ENCODE assay signal across 1 cellular context in the genomic region with DNA sequence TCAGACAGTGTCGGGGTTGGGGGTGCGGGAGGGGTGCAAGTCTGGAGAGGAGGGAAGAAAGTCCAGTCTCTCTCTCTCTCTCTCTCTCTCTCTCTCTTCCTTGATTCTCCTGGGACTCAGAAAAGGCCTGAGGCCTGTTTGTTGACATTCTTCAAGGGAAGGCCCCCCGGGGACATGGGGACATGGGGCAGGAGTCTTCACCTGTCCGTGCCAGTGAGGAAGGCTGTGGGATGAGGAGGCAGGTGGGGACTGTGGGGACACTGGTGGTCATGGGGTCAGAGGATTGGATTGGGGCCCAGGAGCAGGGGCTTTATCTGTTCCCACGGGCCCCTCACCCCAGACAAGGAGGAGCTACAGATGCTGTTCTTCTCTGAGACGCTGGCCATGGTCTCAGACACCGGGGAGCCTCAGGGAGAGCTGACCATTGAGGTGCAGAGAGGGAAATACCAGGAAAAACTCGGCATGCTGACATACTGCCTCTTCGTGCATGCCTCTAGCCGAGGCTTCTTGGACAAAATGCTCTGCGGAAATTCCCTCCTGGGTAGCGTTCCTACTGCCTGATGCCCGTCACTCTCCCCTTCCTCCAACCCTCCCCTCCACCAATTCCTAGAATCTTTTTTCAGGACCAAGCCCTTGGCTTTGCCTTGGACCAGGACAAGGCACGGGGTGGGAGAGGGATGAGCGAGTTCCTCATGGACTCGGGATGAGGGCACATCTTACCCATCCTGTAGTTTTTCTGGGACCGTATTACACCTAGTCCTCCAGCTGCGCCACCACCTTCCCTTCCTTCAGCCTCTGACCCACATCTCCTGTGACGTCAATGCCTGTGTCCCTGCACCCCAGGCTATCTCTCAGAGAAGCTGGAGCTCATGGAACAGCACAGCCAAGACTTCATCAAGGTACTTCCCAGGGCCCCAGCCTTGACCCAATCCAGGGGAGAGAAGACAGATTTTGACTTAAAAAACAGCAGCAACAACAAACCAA.
TF ChIP-seq lines count a peak whose summit lies in the region.

No MANE protein-coding gene starts in this region.

TF ChIP-seq in HepG2, 621 proteins besides CTCF, POLR2A, EP300 and RAD21 (continued from another document and continues in another):
- TF ChIP-seq ZNF512 (CRISPR knock-in tag; IDR thresholded peaks at IDR 0.05): no peak
- TF ChIP-seq FOXO1 (CRISPR knock-in tag; IDR thresholded peaks at IDR 0.05): peak; percentile 18; the same call in 1 of the 2 replicates
- no peak for TF ChIP-seq GABPA (IDR thresholded peaks at IDR 0.05; ENCODE audit: low read depth, low read length)
- TF ChIP-seq GABPA (CRISPR knock-in tag; IDR thresholded peaks at IDR 0.05; ENCODE audit: low read depth): no peak
- no peak for TF ChIP-seq NFE2L1 (CRISPR knock-in tag; IDR thresholded peaks at IDR 0.05; ENCODE audit: borderline replicate concordance)
- no peak for TF ChIP-seq ZNF552 (CRISPR knock-in tag; IDR thresholded peaks at IDR 0.05; ENCODE audit: borderline replicate concordance)
- no peak for TF ChIP-seq ZNF879 (CRISPR knock-in tag; IDR thresholded peaks at IDR 0.05)
- no peak for TF ChIP-seq HMG20A (CRISPR knock-in tag; IDR thresholded peaks at IDR 0.05; ENCODE audit: borderline replicate concordance)
- TF ChIP-seq ZFYVE20 (CRISPR knock-in tag; IDR thresholded peaks at IDR 0.05; ENCODE audit: borderline replicate concordance, low read depth): no peak
- TF ChIP-seq SRY (CRISPR knock-in tag; IDR thresholded peaks at IDR 0.05): no peak
- no peak for TF ChIP-seq ZNF549 (CRISPR knock-in tag; IDR thresholded peaks at IDR 0.05)
- no peak for TF ChIP-seq ZNF354B (CRISPR knock-in tag; IDR thresholded peaks at IDR 0.05)
- peak; percentile 95 for TF ChIP-seq GZF1 (CRISPR knock-in tag; IDR thresholded peaks at IDR 0.05)
- no peak for TF ChIP-seq HNF4A (CRISPR knock-in tag; IDR thresholded peaks at IDR 0.05)
- 0 out of 2 replicates have a peak, but pooled peaks have one; percentile 60 for TF ChIP-seq ZNF44 (CRISPR knock-in tag; IDR thresholded peaks at IDR 0.05)
- TF ChIP-seq MAX (IDR thresholded peaks at IDR 0.05): peak; percentile 47; the same call in 1 of the 2 replicates
- no peak for TF ChIP-seq CC2D1A (CRISPR knock-in tag; IDR thresholded peaks at IDR 0.05)
- TF ChIP-seq ZNF784 (CRISPR knock-in tag; IDR thresholded peaks at IDR 0.05; ENCODE audit: borderline replicate concordance): no peak
- TF ChIP-seq DNMT1 (CRISPR knock-in tag; IDR thresholded peaks at IDR 0.05): no peak
- TF ChIP-seq HNF4G (IDR thresholded peaks at IDR 0.05; ENCODE audit: borderline replicate concordance, low read depth, low read length): no peak
- TF ChIP-seq HNF4G (CRISPR knock-in tag; IDR thresholded peaks at IDR 0.05; ENCODE audit: borderline replicate concordance, low read depth): no peak
- no peak for TF ChIP-seq KDM6A (CRISPR knock-in tag; IDR thresholded peaks at IDR 0.05; ENCODE audit: low read depth)
- TF ChIP-seq PPARG (CRISPR knock-in tag; conservative IDR thresholded peaks at IDR 0.05): peak; percentile 59; the same call in 1 of the 2 replicates
- TF ChIP-seq, protein P1, sequence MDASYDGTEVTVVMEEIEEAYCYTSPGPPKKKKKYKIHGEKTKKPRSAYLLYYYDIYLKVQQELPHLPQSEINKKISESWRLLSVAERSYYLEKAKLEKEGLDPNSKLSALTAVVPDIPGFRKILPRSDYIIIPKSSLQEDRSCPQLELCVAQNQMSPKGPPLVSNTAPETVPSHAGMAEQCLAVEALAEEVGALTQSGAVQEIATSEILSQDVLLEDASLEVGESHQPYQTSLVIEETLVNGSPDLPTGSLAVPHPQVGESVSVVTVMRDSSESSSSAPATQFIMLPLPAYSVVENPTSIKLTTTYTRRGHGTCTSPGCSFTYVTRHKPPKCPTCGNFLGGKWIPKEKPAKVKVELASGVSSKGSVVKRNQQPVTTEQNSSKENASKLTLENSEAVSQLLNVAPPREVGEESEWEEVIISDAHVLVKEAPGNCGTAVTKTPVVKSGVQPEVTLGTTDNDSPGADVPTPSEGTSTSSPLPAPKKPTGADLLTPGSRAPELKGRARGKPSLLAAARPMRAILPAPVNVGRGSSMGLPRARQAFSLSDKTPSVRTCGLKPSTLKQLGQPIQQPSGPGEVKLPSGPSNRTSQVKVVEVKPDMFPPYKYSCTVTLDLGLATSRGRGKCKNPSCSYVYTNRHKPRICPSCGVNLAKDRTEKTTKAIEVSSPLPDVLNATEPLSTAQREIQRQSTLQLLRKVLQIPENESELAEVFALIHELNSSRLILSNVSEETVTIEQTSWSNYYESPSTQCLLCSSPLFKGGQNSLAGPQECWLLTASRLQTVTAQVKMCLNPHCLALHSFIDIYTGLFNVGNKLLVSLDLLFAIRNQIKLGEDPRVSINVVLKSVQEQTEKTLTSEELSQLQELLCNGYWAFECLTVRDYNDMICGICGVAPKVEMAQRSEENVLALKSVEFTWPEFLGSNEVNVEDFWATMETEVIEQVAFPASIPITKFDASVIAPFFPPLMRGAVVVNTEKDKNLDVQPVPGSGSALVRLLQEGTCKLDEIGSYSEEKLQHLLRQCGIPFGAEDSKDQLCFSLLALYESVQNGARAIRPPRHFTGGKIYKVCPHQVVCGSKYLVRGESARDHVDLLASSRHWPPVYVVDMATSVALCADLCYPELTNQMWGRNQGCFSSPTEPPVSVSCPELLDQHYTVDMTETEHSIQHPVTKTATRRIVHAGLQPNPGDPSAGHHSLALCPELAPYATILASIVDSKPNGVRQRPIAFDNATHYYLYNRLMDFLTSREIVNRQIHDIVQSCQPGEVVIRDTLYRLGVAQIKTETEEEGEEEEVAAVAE (CRISPR knock-in tag; IDR thresholded peaks at IDR 0.05; ENCODE audit: borderline replicate concordance): no peak
- no peak for TF ChIP-seq JUN (CRISPR knock-in tag; IDR thresholded peaks at IDR 0.05)
- no peak for TF ChIP-seq HNRNPUL1 (IDR thresholded peaks at IDR 0.05; ENCODE audit: low read depth, low read length)
- TF ChIP-seq ZNF839 (CRISPR knock-in tag; IDR thresholded peaks at IDR 0.05; ENCODE audit: borderline replicate concordance): 0 out of 2 replicates have a peak, but pooled peaks have one; percentile 40
- no peak for TF ChIP-seq FOXA3 (CRISPR knock-in tag; IDR thresholded peaks at IDR 0.05)
- TF ChIP-seq ZBTB37 (CRISPR knock-in tag; IDR thresholded peaks at IDR 0.05): no peak
- TF ChIP-seq FIP1L1 (IDR thresholded peaks at IDR 0.05; ENCODE audit: borderline replicate concordance, insufficient read depth, low read depth, low read length): no peak
- TF ChIP-seq CREB1 (IDR thresholded peaks at IDR 0.05): peak; percentile 91
- peak; percentile 76 for TF ChIP-seq CREB1 (CRISPR knock-in tag; IDR thresholded peaks at IDR 0.05)
- 0 out of 2 replicates have a peak, but pooled peaks have one; percentile 32 for TF ChIP-seq AKAP8 (CRISPR knock-in tag; IDR thresholded peaks at IDR 0.05)
- TF ChIP-seq, protein P2, sequence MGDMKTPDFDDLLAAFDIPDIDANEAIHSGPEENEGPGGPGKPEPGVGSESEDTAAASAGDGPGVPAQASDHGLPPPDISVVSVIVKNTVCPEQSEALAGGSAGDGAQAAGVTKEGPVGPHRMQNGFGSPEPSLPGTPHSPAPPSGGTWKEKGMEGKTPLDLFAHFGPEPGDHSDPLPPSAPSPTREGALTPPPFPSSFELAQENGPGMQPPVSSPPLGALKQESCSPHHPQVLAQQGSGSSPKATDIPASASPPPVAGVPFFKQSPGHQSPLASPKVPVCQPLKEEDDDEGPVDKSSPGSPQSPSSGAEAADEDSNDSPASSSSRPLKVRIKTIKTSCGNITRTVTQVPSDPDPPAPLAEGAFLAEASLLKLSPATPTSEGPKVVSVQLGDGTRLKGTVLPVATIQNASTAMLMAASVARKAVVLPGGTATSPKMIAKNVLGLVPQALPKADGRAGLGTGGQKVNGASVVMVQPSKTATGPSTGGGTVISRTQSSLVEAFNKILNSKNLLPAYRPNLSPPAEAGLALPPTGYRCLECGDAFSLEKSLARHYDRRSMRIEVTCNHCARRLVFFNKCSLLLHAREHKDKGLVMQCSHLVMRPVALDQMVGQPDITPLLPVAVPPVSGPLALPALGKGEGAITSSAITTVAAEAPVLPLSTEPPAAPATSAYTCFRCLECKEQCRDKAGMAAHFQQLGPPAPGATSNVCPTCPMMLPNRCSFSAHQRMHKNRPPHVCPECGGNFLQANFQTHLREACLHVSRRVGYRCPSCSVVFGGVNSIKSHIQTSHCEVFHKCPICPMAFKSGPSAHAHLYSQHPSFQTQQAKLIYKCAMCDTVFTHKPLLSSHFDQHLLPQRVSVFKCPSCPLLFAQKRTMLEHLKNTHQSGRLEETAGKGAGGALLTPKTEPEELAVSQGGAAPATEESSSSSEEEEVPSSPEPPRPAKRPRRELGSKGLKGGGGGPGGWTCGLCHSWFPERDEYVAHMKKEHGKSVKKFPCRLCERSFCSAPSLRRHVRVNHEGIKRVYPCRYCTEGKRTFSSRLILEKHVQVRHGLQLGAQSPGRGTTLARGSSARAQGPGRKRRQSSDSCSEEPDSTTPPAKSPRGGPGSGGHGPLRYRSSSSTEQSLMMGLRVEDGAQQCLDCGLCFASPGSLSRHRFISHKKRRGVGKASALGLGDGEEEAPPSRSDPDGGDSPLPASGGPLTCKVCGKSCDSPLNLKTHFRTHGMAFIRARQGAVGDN (CRISPR knock-in tag; IDR thresholded peaks at IDR 0.05): peak; percentile 39; the same call in 1 of the 2 replicates
- TF ChIP-seq ZNF790 (CRISPR knock-in tag; IDR thresholded peaks at IDR 0.05; ENCODE audit: borderline replicate concordance): no peak
- TF ChIP-seq, protein P3, sequence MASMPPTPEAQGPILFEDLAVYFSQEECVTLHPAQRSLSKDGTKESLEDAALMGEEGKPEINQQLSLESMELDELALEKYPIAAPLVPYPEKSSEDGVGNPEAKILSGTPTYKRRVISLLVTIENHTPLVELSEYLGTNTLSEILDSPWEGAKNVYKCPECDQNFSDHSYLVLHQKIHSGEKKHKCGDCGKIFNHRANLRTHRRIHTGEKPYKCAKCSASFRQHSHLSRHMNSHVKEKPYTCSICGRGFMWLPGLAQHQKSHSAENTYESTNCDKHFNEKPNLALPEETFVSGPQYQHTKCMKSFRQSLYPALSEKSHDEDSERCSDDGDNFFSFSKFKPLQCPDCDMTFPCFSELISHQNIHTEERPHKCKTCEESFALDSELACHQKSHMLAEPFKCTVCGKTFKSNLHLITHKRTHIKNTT (CRISPR knock-in tag; IDR thresholded peaks at IDR 0.05): no peak
- TF ChIP-seq DDIT3 (CRISPR knock-in tag; IDR thresholded peaks at IDR 0.05): no peak
- TF ChIP-seq LRRFIP1 (CRISPR knock-in tag; conservative IDR thresholded peaks at IDR 0.05): no peak
- no peak for TF ChIP-seq MZF1 (CRISPR knock-in tag; IDR thresholded peaks at IDR 0.05; ENCODE audit: borderline replicate concordance)
- no peak for TF ChIP-seq MLX (CRISPR knock-in tag; IDR thresholded peaks at IDR 0.05)
- TF ChIP-seq HDAC1 (CRISPR knock-in tag; IDR thresholded peaks at IDR 0.05): no peak
- TF ChIP-seq RBM22 (optimal IDR thresholded peaks at IDR 0.05; ENCODE audit: low read length): no peak
- TF ChIP-seq KDM4B (CRISPR knock-in tag; IDR thresholded peaks at IDR 0.05): no peak
